11 cellular contexts compared by ENCODE assay signal in genomic region chr16:585351-585750, GRCh38. TPM values are rescaled to one million over a fixed set of nuclear protein-coding genes. Genes with fewer than 3 reads are reported as not detected.
DNase-seq lines count a peak whose midpoint lies in the region; ATAC-seq, FAIRE-seq and TF ChIP-seq lines count a peak whose summit lies in the region.
"Had no signal": no experiment of that assay in that cellular context is flagged by ENCODE, and none has a peak within 500 bp of the region (broad histone marks: within the 10 kb centered on the region; RNA-seq: fewer than 3 reads in every experiment).

No MANE protein-coding gene starts in this region.

- H2BK15ac ChIP-seq in H1 (ENCODE audit: low read length): no peak overlapping the region

- no peak for TF ChIP-seq POLR2A in H1 (IDR thresholded peaks at IDR 0.05; ENCODE audit: control extremely low read depth in 1 of 2, low read depth in 2 of 2, low read length in 2 of 2)

- H3K56ac ChIP-seq in H1 (replicated peaks; ENCODE audit: insufficient read length, low read depth, low read length): no peak overlapping the region

- no peak overlapping the region for H2BK120ac ChIP-seq in H1 (replicated peaks; ENCODE audit: low read depth, low read length)

- H3K27ac Mint-ChIP-seq in stimulated activated memory B cell treated with anti-CD40 and anti-IgM and Interleukin-4, amounts not matched to agents 10 μg/mL and 1 μg/mL and 100 μg/mL, for 72 hours: peak overlapping the region; percentile 58

- no peak for FAIRE-seq in H1 (lab: Jason Lieb, UNC)

- H3K4me3 ChIP-seq in H1 (ENCODE audit: extremely low read depth in 1 of 4, insufficient read depth in 2 of 4, low read depth in 3 of 4, low read length in 4 of 4): no peak overlapping the region
- H3K4me3 ChIP-seq: HAP-1 had no signal

- TF ChIP-seq RAD21 in H1 (IDR thresholded peaks at IDR 0.05 in 1 of 2, conservative IDR thresholded peaks at IDR 0.05 in 1 of 2; ENCODE audit: low read depth in 2 of 2, low read length in 2 of 2): peak in 1 of 2 experiments; percentile 10; a peak in 1 of 4 replicates

- no peak overlapping the region for H3K4me3 Mint-ChIP-seq in stimulated activated memory B cell treated with anti-CD40 and anti-IgM and Interleukin-4, amounts not matched to agents 10 μg/mL and 1 μg/mL and 100 μg/mL, for 72 hours

- H4K20me1 ChIP-seq in H1 (replicated peaks in 1 of 2; ENCODE audit: control insufficient read depth in 1 of 2, insufficient read depth in 2 of 2, low read length in 2 of 2): peaks cover 2 to 22% of the 10 kb centered on the region in 2 experiments

- peaks cover 0 to 2% (median 0%) of the 10 kb centered on the region in 4 experiments; a peak in 1 of 8 replicates for H3K36me3 ChIP-seq in H1 (ENCODE audit: control insufficient read depth in 2 of 4, insufficient read depth in 4 of 4, low read length in 3 of 4)
- H3K36me3 ChIP-seq: HAP-1 had no signal

- WGBS in H1 (ENCODE audit: extremely low coverage in 1 of 2, insufficient coverage in 1 of 2, insufficient read length in 1 of 2, insufficient replicate concordance in 2 of 2, low coverage in 1 of 2, low lambda C conversion rate in 2 of 2, missing lambda C conversion rate in 1 of 2), 2 experiments: 49% methylated on average over 10 of the region's 10 CpGs; no CpG with 5 or more reads in 1 of the 2 experiments

- H3K9ac ChIP-seq in H1 (replicated peaks in 1 of 4; ENCODE audit: extremely low read depth in 1 of 4, low read depth in 3 of 4, low read length in 3 of 4): no peak overlapping the region

- no peak overlapping the region for H3K4me2 ChIP-seq in H1 (ENCODE audit: insufficient read depth in 1 of 2, low read depth in 2 of 2, low read length in 2 of 2)

- no peak overlapping the region for H2AFZ ChIP-seq in H1 (ENCODE audit: low read length)

- no peak overlapping the region for H2AK5ac ChIP-seq in H1 (ENCODE audit: low read depth, low read length)

- H3K4ac ChIP-seq in H1 (replicated peaks; ENCODE audit: insufficient read length, low read depth, low read length): no peak overlapping the region

- no peak for ATAC-seq in stimulated activated memory B cell treated with anti-CD40 and anti-IgM and Interleukin-4, amounts not matched to agents 10 μg/mL and 1 μg/mL and 100 μg/mL, for 72 hours
- ATAC-seq in GM21529 (IDR thresholded peaks at IDR 0.05; ENCODE audit: unreplicated experiment): no peak
- no peak for ATAC-seq in HG02642 (IDR thresholded peaks at IDR 0.05; ENCODE audit: poor library complexity, unreplicated experiment)

- TF ChIP-seq CTCF in H1 (IDR thresholded peaks at IDR 0.05; ENCODE audit: control extremely low read depth in 1 of 3, insufficient read depth in 1 of 3, low read depth in 1 of 3, low read length in 3 of 3): peak in 2 of 3 experiments; percentile 19 to 20; a peak in 3 of 4 replicates

- no peak overlapping the region for H2BK5ac ChIP-seq in H1 (ENCODE audit: low read depth, low read length)

- no peak overlapping the region for H4K91ac ChIP-seq in H1 (replicated peaks; ENCODE audit: insufficient read length, low read length)

- H3K23me2 ChIP-seq in H1 (ENCODE audit: low read depth, low read length): peaks cover 7% of the 10 kb centered on the region; the same call in 1 of the 2 replicates

- peaks cover 0 to 5% of the 10 kb centered on the region in 2 experiments; a peak in 1 of 4 replicates for H3K79me2 ChIP-seq in H1 (ENCODE audit: control insufficient read depth in 1 of 2, insufficient read depth in 2 of 2, low read length in 2 of 2)

- TF ChIP-seq EP300 in H1 (IDR thresholded peaks at IDR 0.05; ENCODE audit: borderline replicate concordance in 1 of 2, low read depth in 2 of 2, low read length in 2 of 2): no peak

- H4K5ac ChIP-seq in H1 (ENCODE audit: insufficient read length, low read depth, low read length): no peak overlapping the region

- CTCF ChIA-PET in H1 (lab: Charles Lee; ENCODE audit: partially characterized antibody): interaction anchor here (0.6 to 5.4 kb wide), 11 partner anchors 8 to 351 kb away, joined by 3 to 35 read pairs (median 4); partner anchors contain the start of gene WFIKKN1

- no peak overlapping the region for H3K23ac ChIP-seq in H1 (ENCODE audit: insufficient read length)

- no peak overlapping the region for H3K14ac ChIP-seq in H1 (ENCODE audit: insufficient read length)

- peaks cover 22% of the 10 kb centered on the region for H3K4me1 Mint-ChIP-seq in stimulated activated memory B cell treated with anti-CD40 and anti-IgM and Interleukin-4, amounts not matched to agents 10 μg/mL and 1 μg/mL and 100 μg/mL, for 72 hours

- H3K79me1 ChIP-seq in H1 (ENCODE audit: low read depth, low read length): no peaks in the 10 kb centered on the region

- no peaks in the 10 kb centered on the region for H3K9me3 Mint-ChIP-seq in stimulated activated memory B cell treated with anti-CD40 and anti-IgM and Interleukin-4, amounts not matched to agents 10 μg/mL and 1 μg/mL and 100 μg/mL, for 72 hours
- H3K9me3 Mint-ChIP-seq: naive B cell had no signal

- H2BK12ac ChIP-seq in H1 (ENCODE audit: low read depth, low read length): no peak overlapping the region

- no peaks in the 10 kb centered on the region for H3K36me3 Mint-ChIP-seq in stimulated activated memory B cell treated with anti-CD40 and anti-IgM and Interleukin-4, amounts not matched to agents 10 μg/mL and 1 μg/mL and 100 μg/mL, for 72 hours
- H3K36me3 Mint-ChIP-seq: naive B cell had no signal

- H3K18ac ChIP-seq in H1 (ENCODE audit: extremely low read depth, low read length): no peak overlapping the region

- H3K9me3 ChIP-seq in H1 (ENCODE audit: insufficient read depth in 2 of 2, low read depth in 1 of 2, low read length in 1 of 2): no peaks in the 10 kb centered on the region
- H3K9me3 ChIP-seq: HAP-1 had no signal

- H3K27me3 Mint-ChIP-seq in stimulated activated memory B cell treated with anti-CD40 and anti-IgM and Interleukin-4, amounts not matched to agents 10 μg/mL and 1 μg/mL and 100 μg/mL, for 72 hours: peaks cover 11% of the 10 kb centered on the region

- H2BK20ac ChIP-seq in H1 (ENCODE audit: low read length): no peak overlapping the region

- DNase-seq in NCI-H510A treated with DMSO at 0.1 percent for 48 hours (lab: John Stamatoyannopoulos, UW) (peak; percentile 19), NCI-H510A (lab: John Stamatoyannopoulos, UW) (no peak), NCI-H1930 (lab: John Stamatoyannopoulos, UW) (peak; percentile 40 to 53), H1 (ENCODE audit: low read depth in 1 of 2, low spot score in 2 of 2) (no peak), T-helper 1 cell (no peak)
- DNase-seq: naive B cell; stimulated activated CD4-positive, alpha-beta T cell treated with anti-CD3 and anti-CD28 coated beads, Interleukin-2, amount 100 ng/mL, for 24 hours had no signal

- peaks cover 0 to 26% (median 19%) of the 10 kb centered on the region in 4 experiments; a peak in 6 of 7 replicates for H3K4me1 ChIP-seq in H1 (replicated peaks in 1 of 4; ENCODE audit: control insufficient read depth in 3 of 4, insufficient read depth in 4 of 4, low read length in 3 of 4)
- H3K4me1 ChIP-seq: HAP-1 had no signal

- POLR2A ChIA-PET in H1 (lab: Charles Lee; ENCODE audit: partially characterized antibody): interaction anchor here (0.5 to 7.9 kb wide), 9 partner anchors 8 to 176 kb away, joined by 3 to 58 read pairs (median 4); partner anchors contain the start of genes NHLRC4, PIGQ and WFIKKN1

- H3K27ac ChIP-seq in H1 (ENCODE audit: low read depth, low read length): no peak overlapping the region

- H3K27me3 ChIP-seq in H1 (replicated peaks in 1 of 4; ENCODE audit: control insufficient read depth in 3 of 4, extremely low read depth in 1 of 4, insufficient read depth in 3 of 4, low read length in 3 of 4): peaks cover 0 to 26% (median 19%) of the 10 kb centered on the region in 4 experiments; a peak in 5 of 7 replicates

- no peak overlapping the region for H4K8ac ChIP-seq in H1 (ENCODE audit: extremely low read depth, insufficient read depth, low read length)

RNA-seq across cellular contexts. Expression of gene RAB40C, which starts 4.5 kb away (rescaled TPM):
- total RNA-seq in H1 (2021; fragmentation: NEBNext Ultra II Directional; extraction: Animal tissue kit (Norgen Biotek cat#: 25700)): 15.6 and 17.8 TPM in 2 replicates
- polyA plus RNA-seq in H1 (2011; rRNA removed): 13.9 and 18.6 TPM in 2 replicates
- 14.4 TPM for polyA plus RNA-seq in H1 (2011; cell fraction: cytosol; rRNA removed)
- polyA plus RNA-seq in H1 (2011; cell fraction: nucleus; rRNA removed): 23.9 TPM
- 11.4 to 19.2 TPM (median 15.6 TPM) in 4 replicates for polyA plus RNA-seq in H1 (2012, experiment 1 of 2)
- 13.6 TPM for polyA plus RNA-seq in H1 (2012, experiment 2 of 2)
- polyA plus RNA-seq in H1 (2013, experiment 1 of 2): 11.3 TPM
- 11.7 TPM for polyA plus RNA-seq in H1 (2013, experiment 2 of 2)
- polyA minus RNA-seq in H1 (2011; rRNA and poly(A)+ RNA removed): 5.9 and 6.8 TPM in 2 replicates
- 8.4 TPM for polyA minus RNA-seq in H1 (2011; cell fraction: cytosol; rRNA and poly(A)+ RNA removed)
- 8.9 TPM for polyA minus RNA-seq in H1 (2011; cell fraction: nucleus; rRNA and poly(A)+ RNA removed)

RNA-seq across cellular contexts. Expression of gene PIGQ, which starts 15.6 kb away (rescaled TPM):
- 34.2 and 36.0 TPM in 2 replicates for total RNA-seq in H1 (2021; fragmentation: NEBNext Ultra II Directional; extraction: Animal tissue kit (Norgen Biotek cat#: 25700))
- 49.2 and 80.4 TPM in 2 replicates for polyA plus RNA-seq in H1 (2011; rRNA removed)
- 56.8 TPM for polyA plus RNA-seq in H1 (2011; cell fraction: cytosol; rRNA removed)
- 283 TPM for polyA plus RNA-seq in H1 (2011; cell fraction: nucleus; rRNA removed)
- polyA plus RNA-seq in H1 (2012, experiment 1 of 2): 20.8 to 38.5 TPM (median 33.9 TPM) in 4 replicates
- polyA plus RNA-seq in H1 (2012, experiment 2 of 2): 26.0 TPM
- 24.1 TPM for polyA plus RNA-seq in H1 (2013, experiment 1 of 2)
- polyA plus RNA-seq in H1 (2013, experiment 2 of 2): 22.7 TPM
- 30.5 and 36.4 TPM in 2 replicates for polyA minus RNA-seq in H1 (2011; rRNA and poly(A)+ RNA removed)
- 24.4 TPM for polyA minus RNA-seq in H1 (2011; cell fraction: cytosol; rRNA and poly(A)+ RNA removed)
- polyA minus RNA-seq in H1 (2011; cell fraction: nucleus; rRNA and poly(A)+ RNA removed): 73.6 TPM

RNA-seq across cellular contexts. Expression of gene NHLRC4, which starts 18.5 kb away (rescaled TPM):
- total RNA-seq in H1 (2021; fragmentation: NEBNext Ultra II Directional; extraction: Animal tissue kit (Norgen Biotek cat#: 25700)): 0.75 and 0.76 TPM in 2 replicates
- 0.60 and 0.72 TPM in 2 replicates for polyA plus RNA-seq in H1 (2011; rRNA removed)
- polyA plus RNA-seq in H1 (2011; cell fraction: cytosol; rRNA removed): 0.78 TPM
- 1.7 TPM for polyA plus RNA-seq in H1 (2011; cell fraction: nucleus; rRNA removed)
- 0.56 to 0.72 TPM (median 0.63 TPM) in 4 replicates for polyA plus RNA-seq in H1 (2012, experiment 1 of 2)
- 0.76 TPM for polyA plus RNA-seq in H1 (2012, experiment 2 of 2)
- polyA plus RNA-seq in H1 (2013, experiment 1 of 2): 0.26 TPM
- polyA plus RNA-seq in H1 (2013, experiment 2 of 2): 0.33 TPM
- 0.09 and 0.20 TPM in 2 replicates for polyA minus RNA-seq in H1 (2011; rRNA and poly(A)+ RNA removed)
- not detected for polyA minus RNA-seq in H1 (2011; cell fraction: cytosol; rRNA and poly(A)+ RNA removed)
- polyA minus RNA-seq in H1 (2011; cell fraction: nucleus; rRNA and poly(A)+ RNA removed): 1.5 TPM

RNA-seq across cellular contexts. Expression of gene PRR35, which starts 25.2 kb away (rescaled TPM):
- total RNA-seq in H1 (2021; fragmentation: NEBNext Ultra II Directional; extraction: Animal tissue kit (Norgen Biotek cat#: 25700)): 0.50 and 0.61 TPM in 2 replicates
- 0.38 and 0.52 TPM in 2 replicates for polyA plus RNA-seq in H1 (2011; rRNA removed)
- 0.44 TPM for polyA plus RNA-seq in H1 (2011; cell fraction: cytosol; rRNA removed)
- polyA plus RNA-seq in H1 (2011; cell fraction: nucleus; rRNA removed): 1.3 TPM
- 0.21 to 0.55 TPM (median 0.41 TPM) in 4 replicates for polyA plus RNA-seq in H1 (2012, experiment 1 of 2)
- polyA plus RNA-seq in H1 (2012, experiment 2 of 2): 0.25 TPM
- polyA plus RNA-seq in H1 (2013, experiment 1 of 2): 0.45 TPM
- polyA plus RNA-seq in H1 (2013, experiment 2 of 2): 0.53 TPM
- 0.10 TPM in 1 of 2 replicates, not detected in the other for polyA minus RNA-seq in H1 (2011; rRNA and poly(A)+ RNA removed)
- polyA minus RNA-seq in H1 (2011; cell fraction: cytosol; rRNA and poly(A)+ RNA removed): 0.51 TPM
- polyA minus RNA-seq in H1 (2011; cell fraction: nucleus; rRNA and poly(A)+ RNA removed): 0.30 TPM

RNA-seq across cellular contexts. Expression of gene WFIKKN1, which starts 45.4 kb away (rescaled TPM):
- total RNA-seq in H1 (2021; fragmentation: NEBNext Ultra II Directional; extraction: Animal tissue kit (Norgen Biotek cat#: 25700)): 10.2 and 11.4 TPM in 2 replicates
- polyA plus RNA-seq in H1 (2011; rRNA removed): 15.8 and 28.4 TPM in 2 replicates
- 19.7 TPM for polyA plus RNA-seq in H1 (2011; cell fraction: cytosol; rRNA removed)
- 21.8 TPM for polyA plus RNA-seq in H1 (2011; cell fraction: nucleus; rRNA removed)
- 4.8 to 11.4 TPM (median 10.2 TPM) in 4 replicates for polyA plus RNA-seq in H1 (2012, experiment 1 of 2)
- 8.5 TPM for polyA plus RNA-seq in H1 (2012, experiment 2 of 2)
- polyA plus RNA-seq in H1 (2013, experiment 1 of 2): 12.3 TPM
- 11.2 TPM for polyA plus RNA-seq in H1 (2013, experiment 2 of 2)
- polyA minus RNA-seq in H1 (2011; rRNA and poly(A)+ RNA removed): 1.4 and 1.8 TPM in 2 replicates
- polyA minus RNA-seq in H1 (2011; cell fraction: cytosol; rRNA and poly(A)+ RNA removed): 12.0 TPM
- 10.3 TPM for polyA minus RNA-seq in H1 (2011; cell fraction: nucleus; rRNA and poly(A)+ RNA removed)

Comparison
In these comparisons a context has a peak if more than half of its experiments do, and no peak if none do; other contexts are left out.
1. DNase-seq: peak in NCI-H510A treated with DMSO at 0.1 percent for 48 hours (single experiment) and NCI-H1930 (2 of 2); none in NCI-H510A (single experiment), H1 (0 of 2) and T-helper 1 cell (0 of 5).